8 cellular contexts compared by ENCODE assay signal in genomic region chr9:92634712-92635605, GRCh38. TPM values are rescaled to one million over a fixed set of nuclear protein-coding genes. Genes with fewer than 3 reads are reported as not detected.
A peak's percentile ranks its signal among the peaks of the same experiment; 100 is the strongest.
DNase-seq lines count a peak whose midpoint lies in the region; ATAC-seq and TF ChIP-seq lines count a peak whose summit lies in the region.

No MANE protein-coding gene starts in this region.

- peaks cover 0 to 2% of the 10 kb centered on the region in 2 donors for H3K27me3 Mint-ChIP-seq in CD8-positive, alpha-beta memory T cell
- no peaks in the 10 kb centered on the region for H3K27me3 Mint-ChIP-seq in endodermal cell (ENCODE audit: insufficient read depth)

- H3K36me3 Mint-ChIP-seq in CD8-positive, alpha-beta memory T cell = peaks cover 5 to 87% (median 17%) of the 10 kb centered on the region in 3 donors
- H3K36me3 Mint-ChIP-seq in endodermal cell (ENCODE audit: low read depth) = peaks cover 48% of the 10 kb centered on the region

- CTCF ChIA-PET in CD8-positive, alpha-beta memory T cell (lab: Charles Lee) = interaction anchor here (1.2 to 3.7 kb wide), 2 partner anchors 15 to 495 kb away, joined by 3 to 19 read pairs; no protein-coding TSS in a partner anchor
- CTCF ChIA-PET in HEK293 (lab: Yijun Ruan, JAX) = interaction anchor here (0.5 to 3.8 kb wide), 29 partner anchors 11 to 512 kb away, joined by 3 to 28 read pairs (median 3); partner anchors contain the start of genes CENPP and NOL8

- no peaks in the 10 kb centered on the region for H3K27me3 ChIP-seq in CD8-positive, alpha-beta memory T cell (ENCODE audit: insufficient read depth, low read length, poor library complexity, severe bottlenecking)
- H3K27me3 ChIP-seq in endodermal cell (ENCODE audit: control insufficient read depth, insufficient read depth, low read length, poor library complexity, severe bottlenecking) = no peaks in the 10 kb centered on the region

- no peak overlapping the region for H3K27ac ChIP-seq in CD8-positive, alpha-beta memory T cell (ENCODE audit: low read depth, low read length)
- no peak overlapping the region for H3K27ac ChIP-seq in HEK293 (ENCODE audit: extremely low read depth, low read depth, low read length)
- H3K27ac ChIP-seq in endodermal cell (ENCODE audit: low read depth, low read length) = no peak overlapping the region

- H3K4me3 Mint-ChIP-seq in CD8-positive, alpha-beta memory T cell = no peak overlapping the region
- no peak overlapping the region for H3K4me3 Mint-ChIP-seq in endodermal cell

- TF ChIP-seq CTCF in HEK293 (tag by site-specific recombination; IDR thresholded peaks at IDR 0.05) = peak; percentile 88
- peak; percentile 99 for TF ChIP-seq CTCF in endodermal cell (conservative IDR thresholded peaks at IDR 0.05)

- H3K9ac ChIP-seq in endodermal cell (ENCODE audit: extremely low read depth, low read length, poor library complexity, severe bottlenecking) = no peak overlapping the region

- WGBS in endodermal cell (ENCODE audit: insufficient coverage in 1 of 2, insufficient read length in 1 of 2), 2 experiments = 71 to 74% methylated on average over 23 to 35 of the region's 35 CpGs

- H3K9me3 Mint-ChIP-seq in CD8-positive, alpha-beta memory T cell = no peaks in the 10 kb centered on the region
- no peaks in the 10 kb centered on the region for H3K9me3 Mint-ChIP-seq in endodermal cell

- H3K36me3 ChIP-seq in CD8-positive, alpha-beta memory T cell (ENCODE audit: insufficient read depth, low read length) = peaks cover 25% of the 10 kb centered on the region
- H3K36me3 ChIP-seq in HEK293 (ENCODE audit: control insufficient read depth in 2 of 2, insufficient read depth in 1 of 2, low read length in 2 of 2) (peaks cover 5 to 85% of the 10 kb centered on the region in 2 experiments; a peak in 2 of 3 replicates), endodermal cell (ENCODE audit: control insufficient read depth, insufficient read depth, low read length) (peaks cover 47% of the 10 kb centered on the region)

- POLR2A ChIA-PET in CD8-positive, alpha-beta memory T cell (lab: Charles Lee) = interaction anchor here (0.9 kb wide), 1 partner anchor 38 kb away, joined by 4 read pairs; no protein-coding TSS in a partner anchor
- POLR2A ChIA-PET in HEK293 (lab: Yijun Ruan, JAX) = no interaction called here

- ATAC-seq in GM18909 (IDR thresholded peaks at IDR 0.05; ENCODE audit: poor library complexity, unreplicated experiment) = no peak

- DNase-seq in CD8-positive, alpha-beta memory T cell = peak; percentile 34 to 66 (median 39)
- peak; percentile 1 for DNase-seq in NCI-H82 treated with DMSO at 0.1 percent for 48 hours (lab: John Stamatoyannopoulos, UW; ENCODE audit: unreplicated experiment)
- DNase-seq in activated CD8-positive, alpha-beta memory T cell treated with anti-CD3 and anti-CD28 coated beads for 4 hours (ENCODE audit: low read depth in 2 of 2) = peak; percentile 15 to 16
- peak; percentile 97 for DNase-seq in endodermal cell
- DNase-seq in mesenteric fat pad (ENCODE audit: low spot score) = peak; percentile 90
- DNase-seq in stimulated activated CD8-positive, alpha-beta memory T cell treated with anti-CD3 and anti-CD28 coated beads, Interleukin-4, amount 100 ng/mL, for 24 hours (ENCODE audit: low read depth) = peak; percentile 48

- no peaks in the 10 kb centered on the region for H3K4me1 Mint-ChIP-seq in CD8-positive, alpha-beta memory T cell
- peaks cover 2% of the 10 kb centered on the region for H3K4me1 Mint-ChIP-seq in endodermal cell

- no peaks in the 10 kb centered on the region for H3K4me1 ChIP-seq in CD8-positive, alpha-beta memory T cell (ENCODE audit: insufficient read depth, low read length)
- no peaks in the 10 kb centered on the region for H3K4me1 ChIP-seq in HEK293 (ENCODE audit: control insufficient read depth, insufficient read depth, low read length)
- no peaks in the 10 kb centered on the region for H3K4me1 ChIP-seq in endodermal cell (ENCODE audit: control insufficient read depth, insufficient read depth, low read length)

- no peaks in the 10 kb centered on the region for H3K9me3 ChIP-seq in CD8-positive, alpha-beta memory T cell (ENCODE audit: low read length)
- H3K9me3 ChIP-seq in HEK293 (ENCODE audit: control insufficient read depth, insufficient read depth, low read depth, low read length) = no peaks in the 10 kb centered on the region
- H3K9me3 ChIP-seq in endodermal cell (ENCODE audit: control insufficient read depth, low read length) = no peaks in the 10 kb centered on the region

- no peak overlapping the region for H3K4me3 ChIP-seq in CD8-positive, alpha-beta memory T cell (ENCODE audit: low read length)
- H3K4me3 ChIP-seq in HEK293 (ENCODE audit: low read depth, low read length) (no peak overlapping the region), endodermal cell (ENCODE audit: low read length) (no peak overlapping the region)

- peak overlapping the region in 2 of 8 donors; percentile 14 to 32 for H3K27ac Mint-ChIP-seq in CD8-positive, alpha-beta memory T cell
- peak overlapping the region; percentile 77 for H3K27ac Mint-ChIP-seq in endodermal cell

TF ChIP-seq in HEK293, 187 proteins besides CTCF, POLR2A, EP300 and RAD21:
- TF ChIP-seq ZNF654 (tag by site-specific recombination; IDR thresholded peaks at IDR 0.05; ENCODE audit: low read depth) (peak; percentile 70), KLF1 (tag by site-specific recombination; IDR thresholded peaks at IDR 0.05) (no peak)

RNA-seq across cellular contexts. Expression of gene IPPK, which starts 35.0 kb away (rescaled TPM):
- total RNA-seq in CD8-positive, alpha-beta memory T cell = 10 to 100 TPM; 13.5 to 13.7 TPM
- 9.2 TPM for polyA plus RNA-seq in CD8-positive, alpha-beta memory T cell
- 1 to 10 TPM; 9.3 TPM for total RNA-seq in endodermal cell
- polyA plus RNA-seq in endodermal cell (2013, experiment 1 of 2) = 8.8 TPM
- 8.6 TPM for polyA plus RNA-seq in endodermal cell (2013, experiment 2 of 2)
- total RNA-seq in mesenteric fat pad = 10.1 TPM

Comparison
In these comparisons a context has a peak if more than half of its experiments do, and no peak if none do; other contexts are left out.
1. DNase-seq: peak in every context shown above with its lines; median percentile 97 in endodermal cell; 90 in mesenteric fat pad; 48 in stimulated activated CD8-positive, alpha-beta memory T cell treated with anti-CD3 and anti-CD28 coated beads, Interleukin-4, amount 100 ng/mL, for 24 hours; 39 in CD8-positive, alpha-beta memory T cell; 16 in activated CD8-positive, alpha-beta memory T cell treated with anti-CD3 and anti-CD28 coated beads for 4 hours; 1 in NCI-H82 treated with DMSO at 0.1 percent for 48 hours.